In the genomic region with DNA sequence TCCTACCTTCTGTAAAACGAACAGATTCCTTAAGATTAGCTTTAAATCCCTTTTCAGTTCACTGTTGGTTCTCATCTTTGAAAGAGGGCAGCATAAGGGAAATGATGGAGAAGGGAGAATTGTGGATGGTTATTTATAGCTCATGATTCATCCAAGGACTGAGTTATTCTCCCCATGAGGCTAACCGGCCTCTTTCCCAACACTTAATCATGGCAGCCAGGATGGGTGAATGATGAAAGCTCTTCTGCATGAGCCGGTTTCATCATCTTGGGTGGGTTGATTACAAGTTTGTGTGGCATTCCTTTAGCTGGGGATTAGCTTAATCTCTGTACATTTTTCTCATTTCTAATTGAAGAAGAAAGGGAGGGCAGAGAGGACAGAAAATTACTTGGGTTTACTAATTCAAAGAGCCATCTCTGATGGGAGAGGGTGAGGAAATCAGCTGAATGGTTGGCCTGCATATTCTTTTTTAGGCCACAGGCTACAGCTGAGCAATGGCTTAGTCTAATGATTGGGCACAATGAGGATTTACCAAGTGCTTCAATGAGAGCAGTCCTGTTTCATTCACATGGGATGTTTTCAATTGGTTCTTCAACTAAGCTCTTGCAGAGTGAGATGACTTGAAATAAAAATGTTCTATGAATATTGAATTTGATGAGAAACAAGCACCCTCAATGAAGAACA, we compare ENCODE assay signal across 9 cellular contexts.
DNase-seq lines count a peak whose midpoint lies in the region; ATAC-seq and TF ChIP-seq lines count a peak whose summit lies in the region.
"Had no signal": no experiment of that assay in that cellular context is flagged by ENCODE, and none has a peak within 500 bp of the region (broad histone marks: within the 10 kb centered on the region; RNA-seq: fewer than 3 reads in every experiment).

No MANE protein-coding gene starts in this region.

- DNase-seq in HT1080 (ENCODE audit: low read depth), result peak; percentile 90
- peak; percentile 100 for DNase-seq in amniotic epithelial cell (ENCODE audit: low read depth)
- DNase-seq in heart left ventricle, result no peak
- no peak for DNase-seq in thoracic aorta (ENCODE audit: low spot score)
- DNase-seq in transverse colon, result no peak
- DNase-seq in effector CD8-positive, alpha-beta T cell (lab: John Stamatoyannopoulos, UW), result no peak

- ATAC-seq in heart left ventricle (peak; percentile 33 to 85 (median 66)), thoracic aorta (ENCODE audit: insufficient number of reproducible peaks, low FRiP score, low read depth) (peak; percentile 47), HG02973 (IDR thresholded peaks at IDR 0.05; ENCODE audit: unreplicated experiment) (no peak), HG03095 (IDR thresholded peaks at IDR 0.05; ENCODE audit: unreplicated experiment) (no peak)

- in situ Hi-C loops in transverse colon (cut with MboI; ENCODE audit: low pct_ligation_motif_present in 1 of 4, low pct_unique_long_range_greater_than_20kb in 1 of 4, low sequenced_read_pairs in 3 of 4), result loop anchor here in 1 of 4 donors (25.0 kb wide), 1 partner anchor 107 kb away; no protein-coding TSS in a partner anchor

- TF ChIP-seq CTCF in heart left ventricle (IDR thresholded peaks at IDR 0.05) (no peak), thoracic aorta (IDR thresholded peaks at IDR 0.05) (no peak), transverse colon (IDR thresholded peaks at IDR 0.05) (no peak)

- H3K36me3 ChIP-seq in heart left ventricle (no peaks in the 10 kb centered on the region), thoracic aorta (no peaks in the 10 kb centered on the region), transverse colon (no peaks in the 10 kb centered on the region)
- H3K36me3 ChIP-seq: suprapubic skin had no signal

- H3K4me1 ChIP-seq in heart left ventricle (peaks cover 0 to 11% (median 0%) of the 10 kb centered on the region in 12 donors), thoracic aorta (ENCODE audit: control insufficient read depth in 1 of 2, low read depth in 2 of 2) (peaks cover 6 to 45% of the 10 kb centered on the region in 2 donors), transverse colon (no peaks in the 10 kb centered on the region)

- no peak overlapping the region for H3K4me3 ChIP-seq in heart left ventricle
- no peak overlapping the region for H3K4me3 ChIP-seq in thoracic aorta
- H3K4me3 ChIP-seq in transverse colon, result no peak overlapping the region
- H3K4me3 ChIP-seq: suprapubic skin had no signal

- intact Hi-C loops in heart left ventricle (cut with DNase I), result no loop called here
- intact Hi-C loops in transverse colon (cut with DNase I; ENCODE audit: low total_unique reads), result no loop called here

- TF ChIP-seq POLR2A in heart left ventricle (IDR thresholded peaks at IDR 0.05) (no peak), transverse colon (IDR thresholded peaks at IDR 0.05) (no peak)

- H3K27me3 ChIP-seq in heart left ventricle (no peaks in the 10 kb centered on the region), thoracic aorta (replicated peaks; ENCODE audit: insufficient read depth) (no peaks in the 10 kb centered on the region), transverse colon (no peaks in the 10 kb centered on the region)
- H3K27me3 ChIP-seq: suprapubic skin had no signal

- H3K27ac ChIP-seq in heart left ventricle (no peak overlapping the region), thoracic aorta (no peak overlapping the region), transverse colon (no peak overlapping the region)
- H3K27ac ChIP-seq: suprapubic skin had no signal

- WGBS in heart left ventricle, 4 donors, result 60 to 65% (median 65%) methylated on average over 3 of the region's 3 CpGs
- 57 to 71% methylated on average over 3 of the region's 3 CpGs for WGBS in transverse colon (ENCODE audit: low coverage in 1 of 2), 2 donors

- H3K9me3 ChIP-seq in heart left ventricle (no peaks in the 10 kb centered on the region), thoracic aorta (no peaks in the 10 kb centered on the region), transverse colon (no peaks in the 10 kb centered on the region)
- H3K9me3 ChIP-seq: suprapubic skin had no signal

- no peak for TF ChIP-seq EP300 in transverse colon (IDR thresholded peaks at IDR 0.05; ENCODE audit: low read depth)

Comparison
In these comparisons a context has a peak if more than half of its experiments do, and no peak if none do; other contexts are left out.
1. DNase-seq: peak in HT1080 (single experiment) and amniotic epithelial cell (single experiment); none in heart left ventricle (0 of 5), thoracic aorta (single experiment), transverse colon (single experiment) and effector CD8-positive, alpha-beta T cell (single experiment).
2. ATAC-seq: peak in heart left ventricle (4 of 4) and thoracic aorta (single experiment); none in HG02973 (single experiment) and HG03095 (single experiment).